20 cellular contexts compared by ENCODE assay signal in the genomic region with DNA sequence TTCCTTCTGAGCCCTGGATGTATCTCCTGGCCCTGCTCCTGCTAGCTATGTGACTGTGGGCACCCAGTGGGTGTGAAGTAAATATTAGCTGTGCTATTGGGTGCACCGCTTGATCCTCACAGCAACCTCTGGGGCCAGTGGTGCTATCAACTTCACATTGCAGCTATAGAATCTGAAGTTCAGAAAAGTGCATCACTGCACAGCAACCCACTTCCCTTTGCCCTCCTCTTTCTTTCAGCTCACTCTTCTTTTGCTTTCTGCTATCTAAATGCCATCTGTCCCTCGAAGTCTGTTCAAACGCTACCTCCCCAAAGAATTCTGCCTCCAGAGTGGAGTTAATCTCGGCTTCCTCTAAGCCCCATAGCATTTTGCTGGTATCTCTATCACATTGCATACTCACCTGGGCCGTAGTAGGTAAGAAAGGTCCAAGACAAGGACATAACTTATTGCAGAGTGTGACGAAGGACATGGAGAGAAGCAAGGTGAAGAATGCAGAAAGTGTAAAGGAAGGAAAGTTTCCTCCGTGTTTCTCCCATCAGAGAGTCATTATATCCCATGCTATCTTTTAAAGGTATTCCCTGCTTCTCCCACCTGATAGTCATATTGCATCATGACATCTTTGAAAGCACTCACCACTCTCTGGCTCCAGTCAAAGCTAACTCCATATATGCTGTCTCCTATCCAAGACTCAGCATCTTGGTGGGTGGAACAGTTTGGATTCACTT. TPM values are rescaled to one million over a fixed set of nuclear protein-coding genes. Genes with fewer than 3 reads are reported as not detected.
A peak's percentile ranks its signal among the peaks of the same experiment; 100 is the strongest.
DNase-seq lines count a peak whose midpoint lies in the region; ATAC-seq and TF ChIP-seq lines count a peak whose summit lies in the region.
"Had no signal": no experiment of that assay in that cellular context is flagged by ENCODE, and none has a peak within 500 bp of the region (broad histone marks: within the 10 kb centered on the region; RNA-seq: fewer than 3 reads in every experiment).

No MANE protein-coding gene starts in this region.

- WGBS in esophagus muscularis mucosa: 91% methylated on average over 7 of the region's 7 CpGs

- H3K27me3 Mint-ChIP-seq in activated CD4-positive, alpha-beta T cell treated with anti-CD3 and anti-CD28 coated beads for 36 hours: no peaks in the 10 kb centered on the region
- no peaks in the 10 kb centered on the region for H3K27me3 Mint-ChIP-seq in CD8-positive, alpha-beta T cell (ENCODE audit: low read depth)
- H3K27me3 Mint-ChIP-seq in activated CD4-positive, alpha-beta memory T cell treated with anti-CD3 and anti-CD28 coated beads for 36 hours: no peaks in the 10 kb centered on the region

- no peaks in the 10 kb centered on the region for H3K36me3 ChIP-seq in CD8-positive, alpha-beta T cell (ENCODE audit: insufficient read depth, low read length)
- no peaks in the 10 kb centered on the region for H3K36me3 ChIP-seq in effector memory CD4-positive, alpha-beta T cell (ENCODE audit: control insufficient read depth, insufficient read depth, low read length)
- no peaks in the 10 kb centered on the region for H3K36me3 ChIP-seq in esophagus muscularis mucosa
- H3K36me3 ChIP-seq: breast epithelium, neutrophil, thoracic aorta had no signal

- H3K4me3 Mint-ChIP-seq in activated CD4-positive, alpha-beta T cell treated with anti-CD3 and anti-CD28 coated beads for 36 hours: peak overlapping the region; percentile 34
- peak overlapping the region; percentile 60 for H3K4me3 Mint-ChIP-seq in CD8-positive, alpha-beta T cell
- peak overlapping the region; percentile 54 for H3K4me3 Mint-ChIP-seq in activated CD4-positive, alpha-beta memory T cell treated with anti-CD3 and anti-CD28 coated beads for 36 hours
- H3K4me3 Mint-ChIP-seq: GM23338 had no signal

- ATAC-seq in activated CD4-positive, alpha-beta T cell treated with anti-CD3 and anti-CD28 coated beads for 36 hours: no peak
- no peak for ATAC-seq in CD8-positive, alpha-beta T cell
- no peak for ATAC-seq in HG02884 (IDR thresholded peaks at IDR 0.05; ENCODE audit: unreplicated experiment)
- ATAC-seq: GM23338, Right ventricle myocardium inferior had no signal

- H3K4me1 Mint-ChIP-seq in activated CD4-positive, alpha-beta T cell treated with anti-CD3 and anti-CD28 coated beads for 36 hours: peaks cover 90% of the 10 kb centered on the region
- peaks cover 54% of the 10 kb centered on the region for H3K4me1 Mint-ChIP-seq in CD8-positive, alpha-beta T cell (ENCODE audit: low read depth)
- H3K4me1 Mint-ChIP-seq in activated CD4-positive, alpha-beta memory T cell treated with anti-CD3 and anti-CD28 coated beads for 36 hours (ENCODE audit: low read depth): peaks cover 92% of the 10 kb centered on the region

- no peak overlapping the region for H3K27ac ChIP-seq in CD8-positive, alpha-beta T cell (ENCODE audit: low read depth, low read length)
- no peak overlapping the region for H3K27ac ChIP-seq in effector memory CD4-positive, alpha-beta T cell (ENCODE audit: insufficient read depth, low read length, poor library complexity, severe bottlenecking)
- H3K27ac ChIP-seq in esophagus muscularis mucosa (replicated peaks in 1 of 4): no peak overlapping the region
- H3K27ac ChIP-seq: 22Rv1, breast epithelium, coronary artery, neutrophil, thoracic aorta had no signal

- no peaks in the 10 kb centered on the region for H3K27me3 ChIP-seq in CD8-positive, alpha-beta T cell (ENCODE audit: insufficient read depth, low read length)
- H3K27me3 ChIP-seq in effector memory CD4-positive, alpha-beta T cell (replicated peaks; ENCODE audit: control insufficient read depth, insufficient read depth, low read length, poor library complexity, severe bottlenecking): no peaks in the 10 kb centered on the region
- no peaks in the 10 kb centered on the region for H3K27me3 ChIP-seq in esophagus muscularis mucosa
- H3K27me3 ChIP-seq: breast epithelium, neutrophil had no signal

- no peaks in the 10 kb centered on the region for H3K9me3 ChIP-seq in CD8-positive, alpha-beta T cell (ENCODE audit: low read length)
- no peaks in the 10 kb centered on the region for H3K9me3 ChIP-seq in effector memory CD4-positive, alpha-beta T cell (ENCODE audit: control insufficient read depth, low read length)
- no peaks in the 10 kb centered on the region for H3K9me3 ChIP-seq in esophagus muscularis mucosa
- H3K9me3 ChIP-seq: breast epithelium, neutrophil, thoracic aorta had no signal

- no peak overlapping the region for H3K4me3 ChIP-seq in CD8-positive, alpha-beta T cell (ENCODE audit: low read depth, low read length)
- peak overlapping the region; percentile 42 for H3K4me3 ChIP-seq in effector memory CD4-positive, alpha-beta T cell (ENCODE audit: insufficient read depth, low read depth, low read length, poor library complexity, severe bottlenecking)
- H3K4me3 ChIP-seq in esophagus muscularis mucosa: no peak overlapping the region
- H3K4me3 ChIP-seq: breast epithelium, coronary artery, GM23338, lung, thoracic aorta had no signal

- TF ChIP-seq CTCF in CD8-positive, alpha-beta T cell (IDR thresholded peaks at IDR 0.05): no peak
- TF ChIP-seq CTCF in esophagus muscularis mucosa (IDR thresholded peaks at IDR 0.05): no peak

- CTCF ChIA-PET in activated CD4-positive, alpha-beta T cell treated with anti-CD3 and anti-CD28 coated beads for 36 hours (lab: Charles Lee): interaction anchor here (0.6 to 6.1 kb wide), 8 partner anchors 14 to 1238 kb away, joined by 3 to 56 read pairs (median 3); a partner anchor contains a TSS
- CTCF ChIA-PET in CD8-positive, alpha-beta T cell (lab: Charles Lee): interaction anchor here (0.9 kb wide), 1 partner anchor 12 kb away, joined by 3 read pairs; no protein-coding TSS in a partner anchor
- CTCF ChIA-PET in activated CD4-positive, alpha-beta memory T cell treated with anti-CD3 and anti-CD28 coated beads for 36 hours (lab: Charles Lee): interaction anchor here (0.6 to 5.8 kb wide), 9 partner anchors 13 to 1246 kb away, joined by 3 to 44 read pairs (median 6); no protein-coding TSS in a partner anchor

- H3K9me3 Mint-ChIP-seq in activated CD4-positive, alpha-beta T cell treated with anti-CD3 and anti-CD28 coated beads for 36 hours (ENCODE audit: low read depth): peaks cover 6% of the 10 kb centered on the region
- no peaks in the 10 kb centered on the region for H3K9me3 Mint-ChIP-seq in CD8-positive, alpha-beta T cell
- peaks cover 3% of the 10 kb centered on the region for H3K9me3 Mint-ChIP-seq in activated CD4-positive, alpha-beta memory T cell treated with anti-CD3 and anti-CD28 coated beads for 36 hours

- no peak for TF ChIP-seq POLR2A in esophagus muscularis mucosa (IDR thresholded peaks at IDR 0.05; ENCODE audit: low read depth)

- POLR2A ChIA-PET in activated CD4-positive, alpha-beta T cell treated with anti-CD3 and anti-CD28 coated beads for 36 hours (lab: Charles Lee): interaction anchor here (0.6 to 1.6 kb wide), 8 partner anchors 25 to 523 kb away, joined by 3 to 11 read pairs (median 5); a partner anchor contains a TSS
- POLR2A ChIA-PET in CD8-positive, alpha-beta T cell (lab: Charles Lee): interaction anchor here (0.8 to 1.0 kb wide), 2 partner anchors 9 to 143 kb away, joined by 3 read pairs; no protein-coding TSS in a partner anchor
- POLR2A ChIA-PET in activated CD4-positive, alpha-beta memory T cell treated with anti-CD3 and anti-CD28 coated beads for 36 hours (lab: Charles Lee): interaction anchor here (0.8 to 6.5 kb wide), 10 partner anchors 25 to 497 kb away, joined by 3 to 102 read pairs (median 4); a partner anchor contains a TSS

- peaks cover 10% of the 10 kb centered on the region for H3K36me3 Mint-ChIP-seq in activated CD4-positive, alpha-beta T cell treated with anti-CD3 and anti-CD28 coated beads for 36 hours (ENCODE audit: low read depth)
- no peaks in the 10 kb centered on the region for H3K36me3 Mint-ChIP-seq in CD8-positive, alpha-beta T cell
- peaks cover 9% of the 10 kb centered on the region for H3K36me3 Mint-ChIP-seq in activated CD4-positive, alpha-beta memory T cell treated with anti-CD3 and anti-CD28 coated beads for 36 hours

- H3K27ac Mint-ChIP-seq in activated CD4-positive, alpha-beta T cell treated with anti-CD3 and anti-CD28 coated beads for 36 hours: peak overlapping the region; percentile 81
- no peak overlapping the region for H3K27ac Mint-ChIP-seq in CD8-positive, alpha-beta T cell
- H3K27ac Mint-ChIP-seq in activated CD4-positive, alpha-beta memory T cell treated with anti-CD3 and anti-CD28 coated beads for 36 hours: peak overlapping the region; percentile 95
- H3K27ac Mint-ChIP-seq: GM23338 had no signal

- no peak for TF ChIP-seq EP300 in esophagus muscularis mucosa (IDR thresholded peaks at IDR 0.05)

- no peak for DNase-seq in activated CD4-positive, alpha-beta T cell treated with anti-CD3 and anti-CD28 coated beads for 36 hours
- DNase-seq in activated CD4-positive, alpha-beta T cell treated with anti-CD3 and anti-CD28 coated beads, Interleukin-2, amount 50 U/mL, for 48 hours: no peak
- no peak for DNase-seq in CD8-positive, alpha-beta T cell
- no peak for DNase-seq in activated CD4-positive, alpha-beta memory T cell treated with anti-CD3 and anti-CD28 coated beads for 36 hours
- no peak for DNase-seq in effector memory CD4-positive, alpha-beta T cell
- DNase-seq in esophagus muscularis mucosa (ENCODE audit: extremely low spot score): no peak
- no peak for DNase-seq in stimulated activated naive CD4-positive, alpha-beta T cell (lab: John Stamatoyannopoulos, UW)
- DNase-seq: activated CD4-positive, alpha-beta T cell treated with anti-CD3 and anti-CD28 coated beads for 1 hour; kidney; NCI-H1105 treated with DMSO at 0.1 percent for 48 hours; NCI-H2081 had no signal

- intact Hi-C loops in activated CD4-positive, alpha-beta T cell treated with anti-CD3 and anti-CD28 coated beads for 36 hours (cut with DNase I, micrococcal nuclease): loop anchor here (5.0 to 10.0 kb wide), 5 partner anchors 175 to 982 kb away; no protein-coding TSS in a partner anchor
- intact Hi-C loops in CD8-positive, alpha-beta T cell (cut with DNase I, micrococcal nuclease): no loop called here
- intact Hi-C loops in activated CD4-positive, alpha-beta memory T cell treated with anti-CD3 and anti-CD28 coated beads for 36 hours (cut with micrococcal nuclease): loop anchor here (2.0 to 10.0 kb wide), 10 partner anchors 350 to 1242 kb away; a partner anchor contains a TSS
- intact Hi-C loops in esophagus muscularis mucosa (cut with DNase I): no loop called here

- H3K4me1 ChIP-seq in CD8-positive, alpha-beta T cell (ENCODE audit: insufficient read depth, low read length): peaks cover 28% of the 10 kb centered on the region
- H3K4me1 ChIP-seq in effector memory CD4-positive, alpha-beta T cell (ENCODE audit: control insufficient read depth, insufficient read depth, low read length, poor library complexity, severe bottlenecking): peaks cover 14% of the 10 kb centered on the region
- H3K4me1 ChIP-seq in esophagus muscularis mucosa: no peaks in the 10 kb centered on the region
- H3K4me1 ChIP-seq: breast epithelium had no signal

RNA-seq across cellular contexts. Expression of a gene that starts 57.1 kb away (rescaled TPM):
- 10 to 100 TPM; 42.9 to 52.8 TPM for total RNA-seq in activated CD4-positive, alpha-beta T cell treated with anti-CD3 and anti-CD28 coated beads for 36 hours
- total RNA-seq in CD8-positive, alpha-beta T cell: 10 to 100 TPM; 89.2 to 93.1 TPM
- 10 to 100 TPM; 41.4 to 51.3 TPM for total RNA-seq in activated CD4-positive, alpha-beta memory T cell treated with anti-CD3 and anti-CD28 coated beads for 36 hours
- total RNA-seq in esophagus muscularis mucosa: 100 to 1,000 TPM in 3 of 4 donors, 10 to 100 TPM in 1; 86.0 to 161 (median 111) TPM

Comparison
In these comparisons a context has a peak if more than half of its experiments do, and no peak if none do; other contexts are left out.
1. intact Hi-C loops: an anchor here in activated CD4-positive, alpha-beta T cell treated with anti-CD3 and anti-CD28 coated beads for 36 hours (5.0 to 10.0 kb wide) and activated CD4-positive, alpha-beta memory T cell treated with anti-CD3 and anti-CD28 coated beads for 36 hours (2.0 to 10.0 kb wide); none called in CD8-positive, alpha-beta T cell and esophagus muscularis mucosa.